ENCODE assay signal across 33 cellular contexts in genomic region chr3:54776601-54777000, GRCh38.
"Had no signal": no experiment of that assay in that cellular context is flagged by ENCODE, and none has a peak within 500 bp of the region (broad histone marks: within the 10 kb centered on the region; RNA-seq: fewer than 3 reads in every experiment).

No MANE protein-coding gene starts in this region.

- H3K36me3 ChIP-seq: neutrophil, ovary, right lobe of liver, sigmoid colon, spleen, suprapubic skin, tibial artery, transverse colon, upper lobe of left lung, vagina had no signal

- H3K36me3 Mint-ChIP-seq: naive thymus-derived CD4-positive, alpha-beta T cell; natural killer cell; stimulated activated memory B cell treated with anti-CD40 and anti-IgM and Interleukin-4, amounts not matched to agents 10 μg/mL and 1 μg/mL and 100 μg/mL, for 72 hours had no signal

- H3K4me1 Mint-ChIP-seq: natural killer cell; stimulated activated memory B cell treated with anti-CD40 and anti-IgM and Interleukin-4, amounts not matched to agents 10 μg/mL and 1 μg/mL and 100 μg/mL, for 72 hours; stimulated activated naive CD8-positive, alpha-beta T cell treated with anti-CD3 and anti-CD28 coated beads, Interleukin-15, amount 100 ng/mL, for 72 hours had no signal

- H3K27me3 Mint-ChIP-seq: stimulated activated memory B cell treated with anti-CD40 and anti-IgM and Interleukin-4, amounts not matched to agents 10 μg/mL and 1 μg/mL and 100 μg/mL, for 72 hours had no signal

- H3K27ac Mint-ChIP-seq: naive thymus-derived CD4-positive, alpha-beta T cell; natural killer cell; nephron; progenitor cell of endocrine pancreas; stimulated activated memory B cell treated with anti-CD40 and anti-IgM and Interleukin-4, amounts not matched to agents 10 μg/mL and 1 μg/mL and 100 μg/mL, for 72 hours had no signal

- H3K4me2 ChIP-seq: smooth muscle cell had no signal

- H3K4me3 ChIP-seq: ovary, psoas muscle, right lobe of liver, sigmoid colon, skin epidermis, smooth muscle cell, spleen, suprapubic skin, testis, tibial artery, transverse colon, upper lobe of left lung, vagina had no signal

- H3K9ac ChIP-seq: parathyroid adenoma had no signal

- FAIRE-seq: urothelium cell line had no signal

- H3K79me2 ChIP-seq: parathyroid adenoma had no signal

- H3K9me3 ChIP-seq: neutrophil, ovary, psoas muscle, right lobe of liver, sigmoid colon, spleen, suprapubic skin, testis, tibial artery, transverse colon, upper lobe of left lung, vagina had no signal

- H3K9me3 Mint-ChIP-seq: nephron; stimulated activated memory B cell treated with anti-CD40 and anti-IgM and Interleukin-4, amounts not matched to agents 10 μg/mL and 1 μg/mL and 100 μg/mL, for 72 hours had no signal

- H3K27ac ChIP-seq: neutrophil, ovary, parathyroid adenoma, psoas muscle, right lobe of liver, sigmoid colon, spleen, suprapubic skin, testis, tibial artery, transverse colon, upper lobe of left lung, vagina had no signal

- H3K4me3 Mint-ChIP-seq: naive thymus-derived CD4-positive, alpha-beta T cell; natural killer cell; nephron; stimulated activated memory B cell treated with anti-CD40 and anti-IgM and Interleukin-4, amounts not matched to agents 10 μg/mL and 1 μg/mL and 100 μg/mL, for 72 hours; stimulated activated naive CD8-positive, alpha-beta T cell treated with anti-CD3 and anti-CD28 coated beads, Interleukin-15, amount 100 ng/mL, for 72 hours had no signal

- DNase-seq: naive thymus-derived CD4-positive, alpha-beta T cell; natural killer cell; nucleus accumbens; ovary; posterior cingulate gyrus; psoas muscle; right cardiac atrium; right lobe of liver; sigmoid colon; spleen; stimulated activated CD4-positive, alpha-beta T cell treated with anti-CD3 and anti-CD28 coated beads, Interleukin-12 subunit alpha, Interleukin-12 subunit beta, amount 100 ng/mL, for 4 hours; stimulated activated CD4-positive, alpha-beta T cell treated with anti-CD3 and anti-CD28 coated beads, Interleukin-1b, Interleukin-23, amount 100 ng/mL, for 48 hours; stimulated activated CD4-positive, alpha-beta T cell treated with anti-CD3 and anti-CD28 coated beads, Interleukin-4, amount 100 ng/mL, for 1 hour; stimulated activated CD4-positive, alpha-beta T cell treated with anti-CD3 and anti-CD28 coated beads, Interleukin-4, amount 100 ng/mL, for 4 hours; stimulated activated CD8-positive, alpha-beta memory T cell treated with anti-CD3 and anti-CD28 coated beads, Interleukin-4, amount 100 ng/mL, for 48 hours; stimulated activated naive CD4-positive, alpha-beta T cell; stimulated activated naive CD8-positive, alpha-beta T cell treated with anti-CD3 and anti-CD28 coated beads, Interleukin-15, amount 100 ng/mL, for 72 hours; stimulated activated naive CD8-positive, alpha-beta T cell treated with anti-CD3 and anti-CD28 coated beads, Interleukin-15, Interleukin-2, amounts not matched to agents 100 U/mL and 50 U/mL, for 24 hours; substantia nigra; testis; tibial artery; transverse colon; upper lobe of left lung had no signal

- H3K4me1 ChIP-seq: parathyroid adenoma, psoas muscle, right lobe of liver, spleen, testis, tibial artery, upper lobe of left lung, vagina had no signal

- H3K27me3 ChIP-seq: neutrophil, ovary, right lobe of liver, sigmoid colon, spleen, suprapubic skin, testis, tibial artery, transverse colon, upper lobe of left lung, vagina had no signal

- H2AFZ ChIP-seq: parathyroid adenoma had no signal
